Comparison of ENCODE assay signal across 8 cellular contexts in genomic region chr2:24490674-24491625, GRCh38. TPM values are rescaled to one million over a fixed set of nuclear protein-coding genes. Genes with fewer than 3 reads are reported as not detected.
A peak's percentile ranks its signal among the peaks of the same experiment; 100 is the strongest.
DNase-seq lines count a peak whose midpoint lies in the region; ATAC-seq, FAIRE-seq and TF ChIP-seq lines count a peak whose summit lies in the region.

Gene NCOA1 (plus strand): TSS chr2:24491254. CDS start chr2:24658678, 167,424 bp downstream.

- no peak for TF ChIP-seq CTCF in D721Med (IDR thresholded peaks at IDR 0.05; ENCODE audit: insufficient read depth, missing control alignments)
- no peak for TF ChIP-seq CTCF in OCI-LY1 (IDR thresholded peaks at IDR 0.05; ENCODE audit: low read length)
- TF ChIP-seq CTCF in epithelial cell of esophagus (IDR thresholded peaks at IDR 0.05; ENCODE audit: insufficient read depth, low read depth, low read length, missing control alignments): no peak

- H3K79me2 ChIP-seq in OCI-LY1 (ENCODE audit: insufficient read depth, low read length): no peaks in the 10 kb centered on the region

- no peaks in the 10 kb centered on the region for H3F3A ChIP-seq in OCI-LY1 (ENCODE audit: insufficient read depth, low read length)

- peak within 1 kb of the TSS; percentile 74 for H3K4me2 ChIP-seq in OCI-LY1 (ENCODE audit: low read length)

- peak within 1 kb of the TSS; percentile 68 for H3K4me3 ChIP-seq in OCI-LY1 (ENCODE audit: low read depth, low read length, poor library complexity, severe bottlenecking)
- peak within 1 kb of the TSS; percentile 72 for H3K4me3 ChIP-seq in epithelial cell of esophagus (ENCODE audit: low read length)

- no peaks in the 10 kb centered on the region for H3K27me3 ChIP-seq in OCI-LY1 (ENCODE audit: insufficient read depth, low read length)

- DNase-seq in D721Med (ENCODE audit: insufficient read length, low spot score) (peak; percentile 66), HuH-7 (ENCODE audit: low spot score) (peak; percentile 87), activated T-cell treated with anti-CD3 and anti-CD28 coated beads for 1 hour (ENCODE audit: low read depth) (peak; percentile 78), epithelial cell of esophagus (ENCODE audit: low read depth) (peak; percentile 84), mucosa of gallbladder (ENCODE audit: low spot score) (peak; percentile 88)
- peak; percentile 82 for DNase-seq in stimulated activated CD8-positive, alpha-beta memory T cell treated with anti-CD3 and anti-CD28 coated beads, Interleukin-4, amount 100 ng/mL, for 24 hours (ENCODE audit: low read depth)

- H3K36me3 ChIP-seq in OCI-LY1 (ENCODE audit: insufficient read depth, low read length): no peaks in the 10 kb centered on the region

- no peak for FAIRE-seq in D721Med (lab: Jason Lieb, UNC)

- peaks cover 44% of the 10 kb centered on the region for H3K4me1 ChIP-seq in OCI-LY1 (ENCODE audit: insufficient read depth, low read length, severe bottlenecking)

- peak within 1 kb of the TSS; percentile 50 for H3K27ac ChIP-seq in OCI-LY1 (ENCODE audit: low read depth, low read length, poor library complexity, severe bottlenecking)

- H2AFZ ChIP-seq in OCI-LY1 (ENCODE audit: low read length): peak within 1 kb of the TSS; percentile 26; the same call in 1 of the 2 replicates

- ATAC-seq in GM21447 (IDR thresholded peaks at IDR 0.05; ENCODE audit: unreplicated experiment): peak; percentile 69

- H4K20me1 ChIP-seq in OCI-LY1 (ENCODE audit: insufficient read depth, low read length): no peaks in the 10 kb centered on the region

- H3K9me3 ChIP-seq in OCI-LY1 (ENCODE audit: low read length): no peaks in the 10 kb centered on the region

- peak within 1 kb of the TSS; percentile 69 for H3K9ac ChIP-seq in OCI-LY1 (ENCODE audit: low read length)

- no peaks in the 10 kb centered on the region for H3K9me2 ChIP-seq in OCI-LY1 (ENCODE audit: low read depth, low read length)

RNA-seq across cellular contexts. Expression of gene NCOA1, which starts in this region (rescaled TPM):
- 31.6 TPM for total RNA-seq in mucosa of gallbladder

Comparison
In these comparisons a context has a peak if more than half of its experiments do, and no peak if none do; other contexts are left out.
1. Peak in every context shown above with its lines: DNase-seq, ATAC-seq, H3K4me3 ChIP-seq and H3K27ac ChIP-seq.